In the genomic region with DNA sequence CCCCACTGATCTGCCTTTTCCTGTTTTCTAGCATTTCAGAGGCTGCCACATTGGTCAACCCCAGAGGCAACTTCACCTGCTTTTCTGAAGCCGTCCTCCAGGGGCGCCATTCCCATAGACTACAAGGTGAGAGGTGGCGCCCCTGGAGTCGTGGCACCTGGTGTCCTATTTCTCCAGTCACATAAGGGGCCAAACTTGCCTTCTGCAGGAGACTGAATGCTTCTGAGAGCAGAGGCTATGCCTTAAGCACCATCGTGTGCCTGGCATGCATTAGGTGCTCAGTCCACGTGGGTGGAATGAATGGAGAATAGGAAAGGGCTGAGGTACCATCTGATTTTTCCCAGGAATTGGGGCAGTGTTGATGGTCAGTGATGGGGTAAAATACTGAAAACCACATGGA, we compare ENCODE assay signal across 8 cellular contexts.
DNase-seq lines count a peak whose midpoint lies in the region; ATAC-seq, FAIRE-seq and TF ChIP-seq lines count a peak whose summit lies in the region.

No MANE protein-coding gene starts in this region.

- WGBS in GM12878 (ENCODE audit: insufficient coverage, insufficient replicate concordance, low lambda C conversion rate, missing lambda C conversion rate), result 14% methylated on average over 6 of the region's 6 CpGs
- 22 to 32% (median 26%) methylated on average over 6 of the region's 6 CpGs for WGBS in psoas muscle, 3 donors

- SMC1A ChIA-PET in GM12878 (lab: Charles Lee; ENCODE audit: uncharacterized antibody, unreplicated experiment), result interaction anchor here (1.3 to 1.4 kb wide), 2 partner anchors 11 to 926 kb away, joined by 3 to 5 read pairs; a partner anchor contains a TSS

- no peak overlapping the region for H3K9ac ChIP-seq in GM12878 (ENCODE audit: control insufficient read depth, insufficient read depth, low read length)

- no peaks in the 10 kb centered on the region for H3K79me2 ChIP-seq in GM12878 (ENCODE audit: control insufficient read depth, insufficient read depth, low read length)

- no peaks in the 10 kb centered on the region for H3K27me3 ChIP-seq in GM12878 (replicated peaks in 1 of 2; ENCODE audit: control insufficient read depth in 2 of 2, insufficient read depth in 2 of 2, low read length in 1 of 2)
- peaks cover 0 to 2% (median 0%) of the 10 kb centered on the region in 3 donors for H3K27me3 ChIP-seq in psoas muscle (ENCODE audit: insufficient read depth in 3 of 3, low read length in 2 of 3)

- RAD21 ChIA-PET in GM12878 (lab: Charles Lee; ENCODE audit: unreplicated experiment), result no interaction called here

- no peak overlapping the region for H3K27ac Mint-ChIP-seq in natural killer cell

- H3K9me3 Mint-ChIP-seq in natural killer cell, result no peaks in the 10 kb centered on the region

- H3K9me3 ChIP-seq in GM12878 (replicated peaks; ENCODE audit: control insufficient read depth, insufficient read depth, low read length), result no peaks in the 10 kb centered on the region
- H3K9me3 ChIP-seq in psoas muscle, result no peaks in the 10 kb centered on the region

- H3K4me2 ChIP-seq in GM12878 (ENCODE audit: control insufficient read depth, insufficient read depth), result no peak overlapping the region

- H3K4me1 ChIP-seq in GM12878 (ENCODE audit: control insufficient read depth, insufficient read depth, low read length) (no peaks in the 10 kb centered on the region), psoas muscle (no peaks in the 10 kb centered on the region)

- peaks cover 0 to 6% of the 10 kb centered on the region in 2 donors for H3K4me1 Mint-ChIP-seq in natural killer cell

- peak; percentile 6 for DNase-seq in NK-92 treated with Interleukin-12 subunit alpha and Interleukin-12 subunit beta, amount 100 ng/mL, for 24 hours (lab: John Stamatoyannopoulos, UW)
- DNase-seq in NK-92 (lab: John Stamatoyannopoulos, UW; ENCODE audit: unreplicated experiment) (no peak), HT-29 (ENCODE audit: low spot score) (peak; percentile 58), GM12878 (ENCODE audit: low read depth, low spot score) (no peak), psoas muscle (no peak), natural killer cell (no peak)
- DNase-seq in stimulated activated naive CD4-positive, alpha-beta T cell treated with Interleukin-2 at 50 U/mL for 16 hours (lab: John Stamatoyannopoulos, UW), result no peak
- no peak for DNase-seq in stimulated activated naive CD4-positive, alpha-beta T cell (lab: John Stamatoyannopoulos, UW)

- no peak for TF ChIP-seq POLR2A in GM12878 (IDR thresholded peaks at IDR 0.05; ENCODE audit: low read depth, low read length)

- peak; percentile 79 for ATAC-seq in GM12878
- ATAC-seq in psoas muscle, result no peak
- ATAC-seq in natural killer cell, result no peak

- no peaks in the 10 kb centered on the region for H4K20me1 ChIP-seq in GM12878 (ENCODE audit: control insufficient read depth, insufficient read depth)

- no peaks in the 10 kb centered on the region for H3K36me3 ChIP-seq in GM12878 (ENCODE audit: control insufficient read depth in 2 of 2, insufficient read depth in 2 of 2, low read length in 1 of 2)
- no peaks in the 10 kb centered on the region for H3K36me3 ChIP-seq in psoas muscle (ENCODE audit: insufficient read depth in 1 of 2, low read depth in 1 of 2)

- no peaks in the 10 kb centered on the region for H3K36me3 Mint-ChIP-seq in natural killer cell

- intact Hi-C loops in GM12878 (cut with micrococcal nuclease; ENCODE audit: unreplicated experiment) (loop anchor here (5.0 kb wide), 1 partner anchor 1001 kb away; no protein-coding TSS in a partner anchor), psoas muscle (cut with DNase I) (loop anchor here in 1 of 2 donors (5.0 kb wide), 1 partner anchor 926 kb away; a partner anchor contains a TSS), natural killer cell (cut with micrococcal nuclease) (no loop called here)

- no peak for FAIRE-seq in GM12878 (lab: Jason Lieb, UNC)

- TF ChIP-seq RAD21 in GM12878 (IDR thresholded peaks at IDR 0.05; ENCODE audit: insufficient read depth, low read depth, low read length), result peak; percentile 18; the same call in 1 of the 2 replicates

- H3K4me3 ChIP-seq in GM12878 (no peak overlapping the region), psoas muscle (no peak overlapping the region)

- peaks cover 17 to 43% of the 10 kb centered on the region in 2 donors for H3K27me3 Mint-ChIP-seq in natural killer cell (ENCODE audit: low read depth in 2 of 2)

- in situ Hi-C loops in GM12878 (cut with MboI), result loop anchor here (5.0 to 10.0 kb wide), 2 partner anchors 926 to 1479 kb away; a partner anchor contains a TSS

- no peak overlapping the region for H3K27ac ChIP-seq in GM12878 (ENCODE audit: control insufficient read depth, insufficient read depth)
- H3K27ac ChIP-seq in psoas muscle, result no peak overlapping the region

- no peak overlapping the region for H3K4me3 Mint-ChIP-seq in natural killer cell

- POLR2A ChIA-PET in GM12878 (lab: Charles Lee), result no interaction called here

- peak; percentile 45 to 73 (median 69) for TF ChIP-seq CTCF in GM12878 (IDR thresholded peaks at IDR 0.05 in 2 of 3, conservative IDR thresholded peaks at IDR 0.05 in 1 of 3; ENCODE audit: control insufficient read depth in 2 of 3, extremely low read depth in 1 of 3, insufficient read depth in 1 of 3, low read depth in 3 of 3, low read length in 3 of 3)
- peak; percentile 6 for TF ChIP-seq CTCF in psoas muscle (IDR thresholded peaks at IDR 0.05)
- TF ChIP-seq CTCF in natural killer cell (IDR thresholded peaks at IDR 0.05), result no peak

- H2AFZ ChIP-seq in GM12878 (ENCODE audit: control insufficient read depth, low read depth, low read length), result no peak overlapping the region

- no TSS peak for BruUV-seq in GM12878 (replicated peaks; lab: Mats Ljungman, UMichigan)

- TF ChIP-seq EP300 in GM12878 (IDR thresholded peaks at IDR 0.05; ENCODE audit: borderline replicate concordance in 1 of 2, control insufficient read depth in 1 of 2, low read depth in 2 of 2, low read length in 2 of 2), result no peak

- CTCF ChIA-PET in GM12878 (lab: Yijun Ruan, JAX), result interaction anchor here (0.9 to 2.3 kb wide), 7 partner anchors 9 to 158 kb away, joined by 3 to 10 read pairs (median 3); no protein-coding TSS in a partner anchor

TF ChIP-seq in GM12878, 131 proteins besides CTCF, POLR2A, EP300 and RAD21 (continues in another document):
- TF ChIP-seq, protein P1, sequence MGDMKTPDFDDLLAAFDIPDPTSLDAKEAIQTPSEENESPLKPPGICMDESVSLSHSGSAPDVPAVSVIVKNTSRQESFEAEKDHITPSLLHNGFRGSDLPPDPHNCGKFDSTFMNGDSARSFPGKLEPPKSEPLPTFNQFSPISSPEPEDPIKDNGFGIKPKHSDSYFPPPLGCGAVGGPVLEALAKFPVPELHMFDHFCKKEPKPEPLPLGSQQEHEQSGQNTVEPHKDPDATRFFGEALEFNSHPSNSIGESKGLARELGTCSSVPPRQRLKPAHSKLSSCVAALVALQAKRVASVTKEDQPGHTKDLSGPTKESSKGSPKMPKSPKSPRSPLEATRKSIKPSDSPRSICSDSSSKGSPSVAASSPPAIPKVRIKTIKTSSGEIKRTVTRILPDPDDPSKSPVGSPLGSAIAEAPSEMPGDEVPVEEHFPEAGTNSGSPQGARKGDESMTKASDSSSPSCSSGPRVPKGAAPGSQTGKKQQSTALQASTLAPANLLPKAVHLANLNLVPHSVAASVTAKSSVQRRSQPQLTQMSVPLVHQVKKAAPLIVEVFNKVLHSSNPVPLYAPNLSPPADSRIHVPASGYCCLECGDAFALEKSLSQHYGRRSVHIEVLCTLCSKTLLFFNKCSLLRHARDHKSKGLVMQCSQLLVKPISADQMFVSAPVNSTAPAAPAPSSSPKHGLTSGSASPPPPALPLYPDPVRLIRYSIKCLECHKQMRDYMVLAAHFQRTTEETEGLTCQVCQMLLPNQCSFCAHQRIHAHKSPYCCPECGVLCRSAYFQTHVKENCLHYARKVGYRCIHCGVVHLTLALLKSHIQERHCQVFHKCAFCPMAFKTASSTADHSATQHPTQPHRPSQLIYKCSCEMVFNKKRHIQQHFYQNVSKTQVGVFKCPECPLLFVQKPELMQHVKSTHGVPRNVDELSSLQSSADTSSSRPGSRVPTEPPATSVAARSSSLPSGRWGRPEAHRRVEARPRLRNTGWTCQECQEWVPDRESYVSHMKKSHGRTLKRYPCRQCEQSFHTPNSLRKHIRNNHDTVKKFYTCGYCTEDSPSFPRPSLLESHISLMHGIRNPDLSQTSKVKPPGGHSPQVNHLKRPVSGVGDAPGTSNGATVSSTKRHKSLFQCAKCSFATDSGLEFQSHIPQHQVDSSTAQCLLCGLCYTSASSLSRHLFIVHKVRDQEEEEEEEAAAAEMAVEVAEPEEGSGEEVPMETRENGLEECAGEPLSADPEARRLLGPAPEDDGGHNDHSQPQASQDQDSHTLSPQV (IDR thresholded peaks at IDR 0.05), result no peak
- TF ChIP-seq, protein P2, sequence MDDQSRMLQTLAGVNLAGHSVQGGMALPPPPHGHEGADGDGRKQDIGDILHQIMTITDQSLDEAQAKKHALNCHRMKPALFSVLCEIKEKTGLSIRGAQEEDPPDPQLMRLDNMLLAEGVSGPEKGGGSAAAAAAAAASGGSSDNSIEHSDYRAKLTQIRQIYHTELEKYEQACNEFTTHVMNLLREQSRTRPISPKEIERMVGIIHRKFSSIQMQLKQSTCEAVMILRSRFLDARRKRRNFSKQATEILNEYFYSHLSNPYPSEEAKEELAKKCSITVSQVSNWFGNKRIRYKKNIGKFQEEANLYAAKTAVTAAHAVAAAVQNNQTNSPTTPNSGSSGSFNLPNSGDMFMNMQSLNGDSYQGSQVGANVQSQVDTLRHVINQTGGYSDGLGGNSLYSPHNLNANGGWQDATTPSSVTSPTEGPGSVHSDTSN (IDR thresholded peaks at IDR 0.05; ENCODE audit: insufficient replicate concordance, low read depth, low read length), result no peak
- TF ChIP-seq CHD1 (IDR thresholded peaks at IDR 0.05; ENCODE audit: low read depth, low read length), result no peak
- no peak for TF ChIP-seq WRNIP1 (IDR thresholded peaks at IDR 0.05; ENCODE audit: borderline replicate concordance, low read depth, low read length)
- TF ChIP-seq HDAC6 (IDR thresholded peaks at IDR 0.05; ENCODE audit: unreplicated experiment), result no peak
- TF ChIP-seq SMARCA5 (IDR thresholded peaks at IDR 0.05), result no peak
- TF ChIP-seq EGR1 (IDR thresholded peaks at IDR 0.05; ENCODE audit: borderline replicate concordance in 1 of 2, low read depth in 2 of 2, low read length in 2 of 2), result no peak
- TF ChIP-seq CEBPB (IDR thresholded peaks at IDR 0.05; ENCODE audit: borderline replicate concordance in 1 of 2, low read depth in 2 of 2, low read length in 2 of 2), result no peak
- no peak for TF ChIP-seq ZNF274 (IDR thresholded peaks at IDR 0.05; ENCODE audit: insufficient read depth, insufficient read length)
- TF ChIP-seq ZNF24 (IDR thresholded peaks at IDR 0.05), result no peak

Comparison
In these comparisons a context has a peak if more than half of its experiments do, and no peak if none do; other contexts are left out.
1. DNase-seq: peak in NK-92 treated with Interleukin-12 subunit alpha and Interleukin-12 subunit beta, amount 100 ng/mL, for 24 hours (single experiment) and HT-29 (single experiment); none in NK-92 (single experiment), GM12878 (single experiment), psoas muscle (0 of 2), natural killer cell (single experiment), stimulated activated naive CD4-positive, alpha-beta T cell treated with Interleukin-2 at 50 U/mL for 16 hours (single experiment) and stimulated activated naive CD4-positive, alpha-beta T cell (0 of 6).